In genomic region chr12:132393245-132393795, GRCh38 we compare ENCODE assay signal across 17 cellular contexts.
DNase-seq lines count a peak whose midpoint lies in the region; ATAC-seq and TF ChIP-seq lines count a peak whose summit lies in the region.
"Had no signal": no experiment of that assay in that cellular context is flagged by ENCODE, and none has a peak within 500 bp of the region (broad histone marks: within the 10 kb centered on the region; RNA-seq: fewer than 3 reads in every experiment).

No MANE protein-coding gene starts in this region.

- H3K23ac ChIP-seq in neuronal stem cell (ENCODE audit: low read depth, low read length, poor library complexity) = peak overlapping the region; percentile 37

- no peak overlapping the region for H2BK5ac ChIP-seq in neuronal stem cell (ENCODE audit: low read length)

- RAD21 ChIA-PET in HCT116 (lab: Charles Lee; ENCODE audit: low non-redundant PET in 1 of 2, low total read pairs in 2 of 2, uncharacterized antibody in 2 of 2, unreplicated experiment in 2 of 2) = no interaction called here

- peaks cover 5 to 12% of the 10 kb centered on the region in 2 donors for H3K27me3 Mint-ChIP-seq in natural killer cell (ENCODE audit: low read depth in 2 of 2)

- no peak overlapping the region for H2BK120ac ChIP-seq in neuronal stem cell (ENCODE audit: low read depth, low read length)

- POLR2A ChIA-PET in HCT116 (lab: Charles Lee) = no interaction called here

- no peaks in the 10 kb centered on the region for H3K9me2 ChIP-seq in HCT116 (ENCODE audit: insufficient read depth)

- TF ChIP-seq RAD21 in HCT116 (IDR thresholded peaks at IDR 0.05; ENCODE audit: low read depth) = no peak

- no CpG with 5 or more reads among the region's 19 CpGs for WGBS in neuronal stem cell (ENCODE audit: extremely low coverage in 2 of 2, insufficient read length in 2 of 2, insufficient replicate concordance in 1 of 2), 2 donors

- H2AK5ac ChIP-seq in neuronal stem cell (ENCODE audit: low read depth, low read length) = peak overlapping the region; percentile 10

- peaks cover 0 to 13% (median 0%) of the 10 kb centered on the region in 11 experiments; a peak in 7 of 22 replicates for H4K20me1 ChIP-seq in BLaER1 treated with 17β-estradiol and CSF1 and Interleukin-3, amounts not matched to agents 10 nM and 100 nM
- no peaks in the 10 kb centered on the region for H4K20me1 ChIP-seq in HCT116 (ENCODE audit: insufficient read depth)

- peaks cover 30 to 64% (median 48%) of the 10 kb centered on the region in 11 experiments for H3K27me3 ChIP-seq in BLaER1 treated with 17β-estradiol and CSF1 and Interleukin-3, amounts not matched to agents 10 nM and 100 nM
- H3K27me3 ChIP-seq in HCT116 (ENCODE audit: insufficient read depth, low read length) (no peaks in the 10 kb centered on the region), neuronal stem cell (ENCODE audit: control insufficient read depth in 3 of 3, insufficient read depth in 3 of 3, low read depth in 1 of 3, low read length in 3 of 3) (peaks cover 6 to 53% (median 36%) of the 10 kb centered on the region in 3 experiments)
- H3K27me3 ChIP-seq in effector memory CD4-positive, alpha-beta T cell (replicated peaks; ENCODE audit: control insufficient read depth, insufficient read depth, low read length, poor library complexity, severe bottlenecking) = no peaks in the 10 kb centered on the region

- no peaks in the 10 kb centered on the region for H3K4me1 Mint-ChIP-seq in natural killer cell

- no peaks in the 10 kb centered on the region for H3K79me1 ChIP-seq in neuronal stem cell (ENCODE audit: low read depth, low read length)

- no peak overlapping the region for H3K18ac ChIP-seq in neuronal stem cell (ENCODE audit: low read length)

- H3K9ac ChIP-seq in BLaER1 treated with 17β-estradiol and CSF1 and Interleukin-3, amounts not matched to agents 10 nM and 100 nM = peak overlapping the region in 1 of 11 experiments; percentile 17; a peak in 1 of 22 replicates
- H3K9ac ChIP-seq in HCT116 (ENCODE audit: low read length) = peak overlapping the region; percentile 43
- no peak overlapping the region for H3K9ac ChIP-seq in neuronal stem cell (ENCODE audit: low read depth, low read length, poor library complexity)

- peak overlapping the region in 5 of 11 experiments; percentile 0 to 61 (median 40); a peak in 7 of 22 replicates for H3K27ac ChIP-seq in BLaER1 treated with 17β-estradiol and CSF1 and Interleukin-3, amounts not matched to agents 10 nM and 100 nM
- H3K27ac ChIP-seq in HCT116 (ENCODE audit: low read depth, low read length) (peak overlapping the region; percentile 11; the same call in 1 of the 2 replicates), neuronal stem cell (replicated peaks; ENCODE audit: low read length) (no peak overlapping the region)
- no peak overlapping the region for H3K27ac ChIP-seq in effector memory CD4-positive, alpha-beta T cell (ENCODE audit: insufficient read depth, low read length, poor library complexity, severe bottlenecking)
- H3K27ac ChIP-seq: heart left ventricle had no signal

- intact Hi-C loops in HCT116 (cut with micrococcal nuclease) (loop anchor here (5.0 kb wide), 1 partner anchor 106 kb away; no protein-coding TSS in a partner anchor), natural killer cell (cut with micrococcal nuclease) (no loop called here)

- H3K4me3 Mint-ChIP-seq in natural killer cell = no peak overlapping the region

- no peaks in the 10 kb centered on the region for H3K9me3 Mint-ChIP-seq in natural killer cell

- H4K91ac ChIP-seq in neuronal stem cell (ENCODE audit: low read depth, low read length, poor library complexity) = no peak overlapping the region

- no peak overlapping the region for H2BK12ac ChIP-seq in neuronal stem cell (ENCODE audit: low read length)

- H3K9me3 ChIP-seq in BLaER1 treated with 17β-estradiol and CSF1 and Interleukin-3, amounts not matched to agents 10 nM and 100 nM (replicated peaks in 1 of 11) = no peaks in the 10 kb centered on the region
- H3K9me3 ChIP-seq in HCT116 (ENCODE audit: control insufficient read depth in 1 of 2, insufficient read depth in 1 of 2, low read depth in 1 of 2, low read length in 2 of 2) (no peaks in the 10 kb centered on the region), neuronal stem cell (replicated peaks in 1 of 2; ENCODE audit: control insufficient read depth in 2 of 2, insufficient read depth in 1 of 2, low read depth in 1 of 2, low read length in 2 of 2) (peaks cover 0 to 8% of the 10 kb centered on the region in 2 donors)
- H3K9me3 ChIP-seq in effector memory CD4-positive, alpha-beta T cell (ENCODE audit: control insufficient read depth, low read length) = no peaks in the 10 kb centered on the region
- H3K9me3 ChIP-seq: Caco-2, heart left ventricle had no signal

- H3K36me3 Mint-ChIP-seq in natural killer cell = no peaks in the 10 kb centered on the region

- H3K4me3 ChIP-seq in BLaER1 treated with 17β-estradiol and CSF1 and Interleukin-3, amounts not matched to agents 10 nM and 100 nM = no peak overlapping the region
- H3K4me3 ChIP-seq in HCT116 (replicated peaks in 1 of 2; ENCODE audit: low read depth in 1 of 2, low read length in 2 of 2) (peak overlapping the region; percentile 17 to 49), neuronal stem cell (ENCODE audit: low read length in 2 of 2) (no peak overlapping the region)
- no peak overlapping the region for H3K4me3 ChIP-seq in effector memory CD4-positive, alpha-beta T cell (ENCODE audit: insufficient read depth, low read depth, low read length, poor library complexity, severe bottlenecking)
- H3K4me3 ChIP-seq: heart left ventricle had no signal

- TF ChIP-seq POLR2A in HCT116 (IDR thresholded peaks at IDR 0.05; ENCODE audit: borderline replicate concordance, extremely low read depth, insufficient read depth, insufficient read length) = no peak

- H4K8ac ChIP-seq in neuronal stem cell (ENCODE audit: low read depth, low read length) = no peak overlapping the region

- TF ChIP-seq CTCF in HCT116 (IDR thresholded peaks at IDR 0.05 in 2 of 3, conservative IDR thresholded peaks at IDR 0.05 in 1 of 3; ENCODE audit: borderline replicate concordance in 1 of 3, insufficient read depth in 1 of 3, low read depth in 2 of 3, low read length in 2 of 3) (no peak), natural killer cell (IDR thresholded peaks at IDR 0.05) (no peak)

- H3K36me3 ChIP-seq in BLaER1 treated with 17β-estradiol and CSF1 and Interleukin-3, amounts not matched to agents 10 nM and 100 nM = no peaks in the 10 kb centered on the region
- H3K36me3 ChIP-seq in HCT116 (ENCODE audit: control insufficient read depth in 1 of 2, insufficient read depth in 2 of 2, low read length in 2 of 2) = no peaks in the 10 kb centered on the region
- no peaks in the 10 kb centered on the region for H3K36me3 ChIP-seq in neuronal stem cell (replicated peaks in 1 of 2; ENCODE audit: control insufficient read depth in 2 of 2, insufficient read depth in 2 of 2, low read length in 2 of 2)
- no peaks in the 10 kb centered on the region for H3K36me3 ChIP-seq in effector memory CD4-positive, alpha-beta T cell (ENCODE audit: control insufficient read depth, insufficient read depth, low read length)
- H3K36me3 ChIP-seq: heart left ventricle had no signal

- H3K4ac ChIP-seq in neuronal stem cell (ENCODE audit: low read length) = no peak overlapping the region

- no peak overlapping the region for H3K14ac ChIP-seq in neuronal stem cell (ENCODE audit: low read length)

- H2AFZ ChIP-seq in HCT116 (ENCODE audit: low read depth, low read length, poor library complexity, severe bottlenecking) = peak overlapping the region; percentile 96
- no peak overlapping the region for H2AFZ ChIP-seq in neuronal stem cell (ENCODE audit: low read length)

- in situ Hi-C loops in G401 (cut with HindIII; ENCODE audit: low sequenced_read_pairs) = no loop called here

- H3K4me2 ChIP-seq in BLaER1 treated with 17β-estradiol and CSF1 and Interleukin-3, amounts not matched to agents 10 nM and 100 nM = peak overlapping the region in 8 of 11 experiments; percentile 8 to 75 (median 61); a peak in 14 of 22 replicates
- H3K4me2 ChIP-seq in HCT116 (ENCODE audit: low read length) = peak overlapping the region; percentile 79
- H3K4me2 ChIP-seq in neuronal stem cell (ENCODE audit: insufficient read depth, low read length, poor library complexity, severe bottlenecking) = no peak overlapping the region

- peaks cover 21 to 52% (median 30%) of the 10 kb centered on the region in 10 experiments for H3K4me1 ChIP-seq in BLaER1 treated with 17β-estradiol and CSF1 and Interleukin-3, amounts not matched to agents 10 nM and 100 nM
- H3K4me1 ChIP-seq in HCT116 (ENCODE audit: control insufficient read depth in 1 of 2, insufficient read depth in 2 of 2, low read length in 2 of 2) = peaks cover 16 to 22% of the 10 kb centered on the region in 2 experiments
- no peaks in the 10 kb centered on the region for H3K4me1 ChIP-seq in neuronal stem cell (ENCODE audit: control insufficient read depth in 2 of 2, insufficient read depth in 1 of 2, low read depth in 1 of 2, low read length in 2 of 2)
- no peaks in the 10 kb centered on the region for H3K4me1 ChIP-seq in effector memory CD4-positive, alpha-beta T cell (ENCODE audit: control insufficient read depth, insufficient read depth, low read length, poor library complexity, severe bottlenecking)
- H3K4me1 ChIP-seq: heart left ventricle had no signal

- H3K79me2 ChIP-seq in HCT116 (ENCODE audit: insufficient read depth, low read length) = no peaks in the 10 kb centered on the region

- CTCF ChIA-PET in HCT116 (lab: Charles Lee) = no interaction called here

- H2BK15ac ChIP-seq in neuronal stem cell (ENCODE audit: low read length) = no peak overlapping the region

- BruUV-seq in HCT116 (replicated peaks; lab: Mats Ljungman, UMichigan) = no TSS peak

- H3K27ac Mint-ChIP-seq in natural killer cell = no peak overlapping the region
- H3K27ac Mint-ChIP-seq: activated T-helper 2 cell treated with anti-CD3 and anti-CD28 coated beads, Interferon-gamma antibody, Interleukin-2, Interleukin-4, amounts not matched to agents 10 μg/mL and 5 μg/mL and 100 μg/mL, durations not matched to agents 14 hours and 24 hours and 36 hours had no signal

- ATAC-seq in HCT116 (peak; percentile 88), natural killer cell (no peak)
- ATAC-seq: heart left ventricle had no signal

- peak; percentile 45 for DNase-seq in HCT116 (ENCODE audit: low read depth, low spot score)
- DNase-seq in SW480 (ENCODE audit: low spot score) = peak; percentile 71
- DNase-seq in neuronal stem cell (ENCODE audit: low spot score) = no peak
- no peak for DNase-seq in effector memory CD4-positive, alpha-beta T cell
- DNase-seq in G401 (ENCODE audit: low spot score) = no peak
- no peak for DNase-seq in natural killer cell
- DNase-seq in germinal center (ENCODE audit: low spot score) = no peak
- DNase-seq: amniotic stem cell; H7; NCI-H146; NK-92 treated with Interleukin-12 subunit alpha and Interleukin-12 subunit beta, amount 100 ng/mL, for 24 hours; SHP77; substantia nigra had no signal

TF ChIP-seq in HCT116, 20 proteins besides CTCF, POLR2A, EP300 and RAD21:
- peak; percentile 49 for TF ChIP-seq POLR2AphosphoS5 (IDR thresholded peaks at IDR 0.05; ENCODE audit: low read depth, low read length)
- TF ChIP-seq TCF7L2 (IDR thresholded peaks at IDR 0.05; ENCODE audit: borderline replicate concordance, extremely low read depth, insufficient read depth, insufficient read length) = no peak
TF ChIP-seq in HCT116: peak in this region for 1.

Comparison
In these comparisons a context has a peak if more than half of its experiments do, and no peak if none do; other contexts are left out.
1. H3K4me3 ChIP-seq: peak in HCT116 (2 of 2); none in BLaER1 treated with 17β-estradiol and CSF1 and Interleukin-3, amounts not matched to agents 10 nM and 100 nM (0 of 10), neuronal stem cell (0 of 2) and effector memory CD4-positive, alpha-beta T cell (single experiment).
2. DNase-seq: peak in HCT116 (single experiment) and SW480 (single experiment); none in neuronal stem cell (single experiment), effector memory CD4-positive, alpha-beta T cell (0 of 3), G401 (single experiment), natural killer cell (single experiment) and germinal center (single experiment).